ENCODE assay signal across 8 cellular contexts in the genomic region with DNA sequence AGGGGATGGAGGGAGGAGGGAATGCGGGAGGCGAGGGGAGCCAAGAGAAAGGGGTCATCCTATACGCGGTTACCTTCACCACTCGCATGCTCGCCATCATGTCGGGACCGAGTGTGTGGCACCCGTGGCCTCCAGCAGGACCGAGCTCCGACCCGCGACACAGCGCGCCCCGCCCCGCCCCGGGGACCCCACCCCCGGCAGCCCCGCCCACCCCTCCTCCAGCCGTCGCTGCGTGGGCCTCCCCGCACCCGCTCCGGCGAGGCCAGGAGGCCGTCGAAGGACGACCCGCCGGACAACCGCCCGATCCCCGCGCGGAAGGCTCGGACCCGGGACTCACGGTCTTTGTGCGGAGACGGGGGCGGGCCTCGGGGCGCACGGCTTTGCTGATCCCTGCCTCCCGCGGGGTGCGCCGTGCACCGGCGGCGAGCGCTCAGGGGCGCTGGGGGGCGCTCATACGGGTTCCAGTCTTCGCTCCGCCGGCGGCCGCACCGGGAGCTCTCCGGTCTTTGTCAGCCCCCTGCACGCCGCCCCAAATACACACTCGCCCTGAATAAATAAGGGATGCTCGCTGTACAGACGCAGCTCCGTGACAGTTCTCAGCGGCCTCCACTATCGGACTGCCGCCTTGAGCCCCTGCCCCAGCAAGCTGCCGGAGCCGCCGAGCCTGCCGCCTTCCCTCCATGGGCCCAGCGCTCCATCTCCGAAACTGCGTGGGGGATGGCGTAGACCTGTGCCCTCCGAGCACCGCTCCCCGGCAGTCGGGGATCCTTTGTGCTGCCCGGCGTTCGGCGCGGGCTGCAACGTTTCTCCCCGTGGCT. TPM values are rescaled to one million over a fixed set of nuclear protein-coding genes. Genes with fewer than 3 reads are reported as not detected.
A peak's percentile ranks its signal among the peaks of the same experiment; 100 is the strongest.
DNase-seq lines count a peak whose midpoint lies in the region; ATAC-seq and TF ChIP-seq lines count a peak whose summit lies in the region.

A gene (minus strand): TSS at position 161 of the 818 bp plus-strand sequence. CDS start 61 bp downstream, at position 100.

- peak within 1 kb of the TSS; percentile 95 for H3K4me3 Mint-ChIP-seq in progenitor cell of endocrine pancreas (ENCODE audit: low read depth)

- no peaks in the 10 kb centered on the region for H3K27me3 Mint-ChIP-seq in progenitor cell of endocrine pancreas

- H3K27ac ChIP-seq in DOHH2 (ENCODE audit: low read depth, low read length) = no peak within 1 kb of the TSS
- peak within 1 kb of the TSS; percentile 61 for H3K27ac ChIP-seq in HUES6 (ENCODE audit: low read depth, low read length)
- peak within 1 kb of the TSS; percentile 79 for H3K27ac ChIP-seq in urinary bladder (ENCODE audit: low read depth)

- H3F3A ChIP-seq in DOHH2 (ENCODE audit: control insufficient read depth, insufficient read depth) = no peaks in the 10 kb centered on the region

- H3K4me1 Mint-ChIP-seq in progenitor cell of endocrine pancreas (ENCODE audit: low read depth) = peaks cover 23% of the 10 kb centered on the region

- H3K36me3 ChIP-seq in DOHH2 (ENCODE audit: control insufficient read depth, low read length) = no peaks in the 10 kb centered on the region
- H3K36me3 ChIP-seq in HUES6 (ENCODE audit: control insufficient read depth, insufficient read depth, low read length) = no peaks in the 10 kb centered on the region
- no peaks in the 10 kb centered on the region for H3K36me3 ChIP-seq in adipocyte (ENCODE audit: control insufficient read depth, insufficient read depth, low read length, severe bottlenecking)
- no peaks in the 10 kb centered on the region for H3K36me3 ChIP-seq in urinary bladder (ENCODE audit: insufficient read depth)

- H3K79me2 ChIP-seq in DOHH2 (ENCODE audit: control insufficient read depth, low read length) = no peaks in the 10 kb centered on the region

- peaks cover 16% of the 10 kb centered on the region for H3K4me1 ChIP-seq in DOHH2 (ENCODE audit: control insufficient read depth, low read length)
- peaks cover 20% of the 10 kb centered on the region for H3K4me1 ChIP-seq in HUES6 (ENCODE audit: control insufficient read depth, insufficient read depth, low read length)
- peaks cover 27% of the 10 kb centered on the region for H3K4me1 ChIP-seq in adipocyte (ENCODE audit: control insufficient read depth, insufficient read depth, low read length)
- no peaks in the 10 kb centered on the region for H3K4me1 ChIP-seq in urinary bladder (ENCODE audit: insufficient read depth)

- H3K9me2 ChIP-seq in DOHH2 (replicated peaks; ENCODE audit: control insufficient read depth, low read length) = no peaks in the 10 kb centered on the region

- H3K27ac Mint-ChIP-seq in progenitor cell of endocrine pancreas = peak within 1 kb of the TSS; percentile 98

- H3K9ac ChIP-seq in HUES6 (ENCODE audit: low read length) (peak within 1 kb of the TSS; percentile 84), adipocyte (ENCODE audit: low read length) (peak within 1 kb of the TSS; percentile 95)

- H3K27me3 ChIP-seq in DOHH2 (ENCODE audit: control insufficient read depth, low read length) = peaks cover 5% of the 10 kb centered on the region
- peaks cover 5% of the 10 kb centered on the region; the same call in 1 of the 2 replicates for H3K27me3 ChIP-seq in HUES6 (ENCODE audit: control insufficient read depth, insufficient read depth, low read length)
- no peaks in the 10 kb centered on the region for H3K27me3 ChIP-seq in adipocyte (replicated peaks; ENCODE audit: control insufficient read depth, insufficient read depth, low read length)

- H4K20me1 ChIP-seq in DOHH2 (ENCODE audit: control insufficient read depth, insufficient read depth, low read depth, low read length) = no peaks in the 10 kb centered on the region

- no peaks in the 10 kb centered on the region for H3K36me3 Mint-ChIP-seq in progenitor cell of endocrine pancreas (ENCODE audit: insufficient read depth)

- peak; percentile 69 for ATAC-seq in GM21390 (IDR thresholded peaks at IDR 0.05; ENCODE audit: unreplicated experiment)
- peak; percentile 87 to 89 for ATAC-seq in left cardiac atrium

- H3K9me3 Mint-ChIP-seq in progenitor cell of endocrine pancreas (ENCODE audit: low read depth) = no peaks in the 10 kb centered on the region

- H3K4me3 ChIP-seq in DOHH2 (ENCODE audit: low read length) (peak within 1 kb of the TSS; percentile 84), HUES6 (ENCODE audit: low read depth, low read length) (peak within 1 kb of the TSS; percentile 91), adipocyte (ENCODE audit: low read length) (peak within 1 kb of the TSS; percentile 96), urinary bladder (ENCODE audit: low read depth, low read length) (peak within 1 kb of the TSS; percentile 86)

- under 1% methylated on average over 92 of the region's 92 CpGs for WGBS in urinary bladder

- TF ChIP-seq CTCF in DOHH2 (IDR thresholded peaks at IDR 0.05; ENCODE audit: low read depth, low read length, poor library complexity, severe bottlenecking) = peak; percentile 93
- TF ChIP-seq CTCF in progenitor cell of endocrine pancreas (IDR thresholded peaks at IDR 0.05; ENCODE audit: unreplicated experiment) = no peak

- intact Hi-C loops in left cardiac atrium (cut with DNase I) = loop anchor here (2.0 to 5.0 kb wide), 2 partner anchors 73 to 75 kb away; no protein-coding TSS in a partner anchor

- H3K4me2 ChIP-seq in DOHH2 (ENCODE audit: low read length) = peak within 1 kb of the TSS; percentile 97

- DNase-seq in T follicular helper cell (ENCODE audit: low read depth) = peak; percentile 81
- DNase-seq in adipocyte (ENCODE audit: low read depth) = peak; percentile 72
- DNase-seq in left cardiac atrium = peak; percentile 89
- peak; percentile 82 for DNase-seq in progenitor cell of endocrine pancreas (ENCODE audit: low spot score, unreplicated experiment)

- H3K9me3 ChIP-seq in DOHH2 (ENCODE audit: control insufficient read depth, insufficient read depth, low read length) (no peaks in the 10 kb centered on the region), HUES6 (ENCODE audit: control insufficient read depth, insufficient read depth, low read depth, low read length) (no peaks in the 10 kb centered on the region), adipocyte (ENCODE audit: control insufficient read depth, low read length) (no peaks in the 10 kb centered on the region)

RNA-seq across cellular contexts. Expression of the gene that starts here (rescaled TPM):
- 10 to 100 TPM; 28.9 to 30.0 TPM for total RNA-seq in left cardiac atrium
- 30.6 and 34.3 TPM in 2 replicates for total RNA-seq in progenitor cell of endocrine pancreas
- total RNA-seq in urinary bladder = 25.6 TPM
- 76.8 TPM for polyA plus RNA-seq in urinary bladder
